In genomic region chr3:78830466-78830865, GRCh38 we compare ENCODE assay signal across 19 cellular contexts.
"Had no signal": no experiment of that assay in that cellular context is flagged by ENCODE, and none has a peak within 500 bp of the region (broad histone marks: within the 10 kb centered on the region; RNA-seq: fewer than 3 reads in every experiment).

No MANE protein-coding gene starts in this region.

- H3K9me3 ChIP-seq: gastroesophageal sphincter, left lung, lower lobe of right lung, pancreas, prostate gland, right lobe of liver had no signal

- H3K9me3 Mint-ChIP-seq: endodermal cell, memory B cell had no signal

- H3K4me1 ChIP-seq: gastroesophageal sphincter, left lung, lower lobe of right lung, pancreas, prostate gland, spleen had no signal

- H3K27ac Mint-ChIP-seq: endodermal cell, immature natural killer cell, memory B cell, mesothelial cell of epicardium, natural killer cell had no signal

- H3K4me3 ChIP-seq: coronary artery, gastroesophageal sphincter, left lung, lower lobe of right lung, pancreas, prostate gland, right lobe of liver, spleen had no signal

- ATAC-seq: gastroesophageal sphincter, left lung, lower lobe of right lung, natural killer cell, pancreas had no signal

- H3K4me3 Mint-ChIP-seq: endodermal cell, immature natural killer cell, memory B cell, mesothelial cell of epicardium, natural killer cell had no signal

- H3K4me1 Mint-ChIP-seq: endodermal cell, immature natural killer cell, memory B cell, natural killer cell had no signal

- H3K27me3 ChIP-seq: gastroesophageal sphincter, left lung, pancreas, right lobe of liver, spleen had no signal

- H3K36me3 ChIP-seq: gastroesophageal sphincter, left lung, lower lobe of right lung, pancreas, prostate gland, right lobe of liver, spleen had no signal

- DNase-seq: effector CD4-positive, alpha-beta T cell; endodermal cell; immature natural killer cell; lower lobe of right lung; natural killer cell; occipital lobe; pancreas; right lobe of liver; spleen; stimulated activated CD4-positive, alpha-beta T cell treated with anti-CD3 and anti-CD28 coated beads, Interleukin-2, amount 100 ng/mL, for 24 hours; stimulated activated CD4-positive, alpha-beta T cell treated with anti-CD3 and anti-CD28 coated beads, Interleukin-4, amount 100 ng/mL, for 4 hours; stimulated activated naive CD4-positive, alpha-beta T cell treated with Interleukin-2 at 50 U/mL for 16 hours; trophoblast cell had no signal

- H3K27me3 Mint-ChIP-seq: memory B cell had no signal

- H3K27ac ChIP-seq: coronary artery, gastroesophageal sphincter, left lung, lower lobe of right lung, pancreas, prostate gland, right lobe of liver, spleen had no signal

- H3K36me3 Mint-ChIP-seq: immature natural killer cell, memory B cell had no signal
